ENCODE assay signal across 2 cellular contexts in genomic region chr4:132614682-132615081, GRCh38.
TF ChIP-seq lines count a peak whose summit lies in the region.

No MANE protein-coding gene starts in this region.

TF ChIP-seq in SK-N-SH, 30 proteins besides CTCF, POLR2A, EP300 and RAD21 (continued from another document):
- TF ChIP-seq ZBTB33 (IDR thresholded peaks at IDR 0.05; ENCODE audit: borderline replicate concordance, low read depth) (no peak), REST (IDR thresholded peaks at IDR 0.05; ENCODE audit: low read depth, low read length) (no peak), FOXM1 (IDR thresholded peaks at IDR 0.05; ENCODE audit: low read depth) (no peak), GATA2 (CRISPR knock-in tag; IDR thresholded peaks at IDR 0.05) (no peak)

TF ChIP-seq in SK-N-SH treated with all-trans-retinoic acid at 6 μM for 48 hours, 23 proteins besides CTCF, POLR2A, EP300 and RAD21 (continued from another document):
- TF ChIP-seq POU6F1 (CRISPR knock-in tag; IDR thresholded peaks at IDR 0.05; ENCODE audit: borderline replicate concordance, low read depth): no peak
- TF ChIP-seq RARB (CRISPR knock-in tag; IDR thresholded peaks at IDR 0.05): no peak
- no peak for TF ChIP-seq TSHZ2 (CRISPR knock-in tag; IDR thresholded peaks at IDR 0.05)
- no peak for TF ChIP-seq ESRRG (CRISPR knock-in tag; IDR thresholded peaks at IDR 0.05)
- no peak for TF ChIP-seq ARNTL (CRISPR knock-in tag; IDR thresholded peaks at IDR 0.05; ENCODE audit: borderline replicate concordance, low read depth)
- TF ChIP-seq TCF4 (CRISPR knock-in tag; IDR thresholded peaks at IDR 0.05; ENCODE audit: borderline replicate concordance): no peak
- TF ChIP-seq BACH2 (CRISPR knock-in tag; IDR thresholded peaks at IDR 0.05; ENCODE audit: borderline replicate concordance): no peak
- no peak for TF ChIP-seq TOX (CRISPR knock-in tag; IDR thresholded peaks at IDR 0.05; ENCODE audit: borderline replicate concordance)
- TF ChIP-seq ZNF70 (CRISPR knock-in tag; IDR thresholded peaks at IDR 0.05): no peak
- TF ChIP-seq OSR1 (CRISPR knock-in tag; IDR thresholded peaks at IDR 0.05): no peak
